In genomic region chr11:47355283-47356128, GRCh38 we compare ENCODE assay signal across 1 cellular context.
A peak's percentile ranks its signal among the peaks of the same experiment; 100 is the strongest.
TF ChIP-seq lines count a peak whose summit lies in the region.

No MANE protein-coding gene starts in this region.

TF ChIP-seq in HepG2, 621 proteins besides CTCF, POLR2A, EP300 and RAD21 (continued from another document and continues in another):
- TF ChIP-seq ZNF597 (CRISPR knock-in tag; IDR thresholded peaks at IDR 0.05) (no peak), SNAPC5 (CRISPR knock-in tag; IDR thresholded peaks at IDR 0.05; ENCODE audit: borderline replicate concordance) (no peak), HMGXB3 (CRISPR knock-in tag; IDR thresholded peaks at IDR 0.05; ENCODE audit: borderline replicate concordance) (peak; percentile 52; the same call in 1 of the 2 replicates), IRF9 (CRISPR knock-in tag; IDR thresholded peaks at IDR 0.05; ENCODE audit: borderline replicate concordance) (no peak), ATF7-NPFF (CRISPR knock-in tag; IDR thresholded peaks at IDR 0.05; ENCODE audit: low read depth) (peak; percentile 43; the same call in 1 of the 2 replicates), ZNF513 (CRISPR knock-in tag; conservative IDR thresholded peaks at IDR 0.05) (no peak), PHF20 (CRISPR knock-in tag; IDR thresholded peaks at IDR 0.05) (peak; percentile 8; the same call in 1 of the 2 replicates), ZBTB21 (CRISPR knock-in tag; IDR thresholded peaks at IDR 0.05) (no peak), BCL6 (CRISPR knock-in tag; IDR thresholded peaks at IDR 0.05) (peak; percentile 52), THAP11 (CRISPR knock-in tag; IDR thresholded peaks at IDR 0.05) (peak; percentile 80), KLF11 (CRISPR knock-in tag; IDR thresholded peaks at IDR 0.05) (no peak), SRSF9 (IDR thresholded peaks at IDR 0.05; ENCODE audit: borderline replicate concordance, insufficient read depth, low read depth, low read length, poor library complexity, severe bottlenecking) (no peak), TRIM24 (CRISPR knock-in tag; IDR thresholded peaks at IDR 0.05) (no peak), MBNL3 (CRISPR knock-in tag; conservative IDR thresholded peaks at IDR 0.05) (no peak), MTF1 (CRISPR knock-in tag; IDR thresholded peaks at IDR 0.05) (no peak), ZNF687 (CRISPR knock-in tag; IDR thresholded peaks at IDR 0.05) (peak; percentile 81), ZNF180 (CRISPR knock-in tag; IDR thresholded peaks at IDR 0.05; ENCODE audit: borderline replicate concordance, low read depth) (no peak), TCF12 (IDR thresholded peaks at IDR 0.05) (no peak), TCF12 (CRISPR knock-in tag; IDR thresholded peaks at IDR 0.05) (no peak), SKIL (CRISPR knock-in tag; IDR thresholded peaks at IDR 0.05; ENCODE audit: borderline replicate concordance) (no peak), ZNF276 (CRISPR knock-in tag; IDR thresholded peaks at IDR 0.05; ENCODE audit: low read depth) (no peak), DMTF1 (CRISPR knock-in tag; IDR thresholded peaks at IDR 0.05) (no peak), KDM5B (CRISPR knock-in tag; IDR thresholded peaks at IDR 0.05; ENCODE audit: borderline replicate concordance) (peak; percentile 74; the same call in 1 of the 2 replicates), SMAD3 (CRISPR knock-in tag; IDR thresholded peaks at IDR 0.05) (no peak), ZBTB42 (CRISPR knock-in tag; IDR thresholded peaks at IDR 0.05) (no peak), BCLAF1 (IDR thresholded peaks at IDR 0.05) (no peak), CHCHD3 (CRISPR knock-in tag; IDR thresholded peaks at IDR 0.05) (no peak), KDM3A (CRISPR knock-in tag; IDR thresholded peaks at IDR 0.05; ENCODE audit: low read depth) (peak; percentile 84; the same call in 1 of the 2 replicates)
